ENCODE assay signal across 8 cellular contexts in genomic region chr2:54457326-54458023, GRCh38. TPM values are rescaled to one million over a fixed set of nuclear protein-coding genes. Genes with fewer than 3 reads are reported as not detected.
DNase-seq lines count a peak whose midpoint lies in the region; ATAC-seq and TF ChIP-seq lines count a peak whose summit lies in the region.

No MANE protein-coding gene starts in this region.

- no peaks in the 10 kb centered on the region for H3K9me3 Mint-ChIP-seq in activated naive CD8-positive, alpha-beta T cell (ENCODE audit: low read depth)

- peaks cover 13% of the 10 kb centered on the region for H3K4me1 Mint-ChIP-seq in activated naive CD8-positive, alpha-beta T cell (ENCODE audit: low read depth)

- H3K9me3 ChIP-seq in left ventricle myocardium inferior (replicated peaks) (no peaks in the 10 kb centered on the region), psoas muscle (no peaks in the 10 kb centered on the region)

- peak overlapping the region; percentile 90 for H3K4me3 Mint-ChIP-seq in activated naive CD8-positive, alpha-beta T cell

- H3K36me3 ChIP-seq in left ventricle myocardium inferior (no peaks in the 10 kb centered on the region), psoas muscle (ENCODE audit: insufficient read depth in 1 of 2, low read depth in 1 of 2) (no peaks in the 10 kb centered on the region)

- H3K27ac ChIP-seq in left ventricle myocardium inferior (replicated peaks) (peak overlapping the region; percentile 99), psoas muscle (peak overlapping the region; percentile 87)

- intact Hi-C loops in left ventricle myocardium inferior (cut with micrococcal nuclease), result no loop called here
- intact Hi-C loops in psoas muscle (cut with DNase I), result loop anchor here in 1 of 2 donors (2.0 to 5.0 kb wide), 4 partner anchors 70 to 335 kb away; a partner anchor contains a TSS

- no peaks in the 10 kb centered on the region for H3K36me3 Mint-ChIP-seq in activated naive CD8-positive, alpha-beta T cell

- ATAC-seq in psoas muscle (peak; percentile 19 to 39 (median 22)), GM18517 (IDR thresholded peaks at IDR 0.05; ENCODE audit: unreplicated experiment) (no peak), HG03135 (IDR thresholded peaks at IDR 0.05; ENCODE audit: unreplicated experiment) (no peak)

- H3K27ac Mint-ChIP-seq in activated naive CD8-positive, alpha-beta T cell, result no peak overlapping the region

- H3K27me3 Mint-ChIP-seq in activated naive CD8-positive, alpha-beta T cell, result peaks cover 39% of the 10 kb centered on the region

- peaks cover 76% of the 10 kb centered on the region for H3K4me1 ChIP-seq in left ventricle myocardium inferior
- peaks cover 36% of the 10 kb centered on the region for H3K4me1 ChIP-seq in psoas muscle

- 1 to 4% (median 2%) methylated on average over 29 to 34 of the region's 34 CpGs for WGBS in psoas muscle, 3 donors

- DNase-seq in NCI-H82 (lab: John Stamatoyannopoulos, UW) (peak; percentile 63), NCI-H82 treated with DMSO at 0.1 percent for 48 hours (lab: John Stamatoyannopoulos, UW; ENCODE audit: unreplicated experiment) (no peak), NCI-H2171 (lab: John Stamatoyannopoulos, UW) (peak; percentile 59), left ventricle myocardium inferior (peak; percentile 48), psoas muscle (peak; percentile 43 to 68)

- H3K4me3 ChIP-seq in left ventricle myocardium inferior (peak overlapping the region; percentile 87), psoas muscle (peak overlapping the region; percentile 85)

- no peak for TF ChIP-seq CTCF in left ventricle myocardium inferior (IDR thresholded peaks at IDR 0.05; ENCODE audit: borderline replicate concordance)
- no peak for TF ChIP-seq CTCF in psoas muscle (IDR thresholded peaks at IDR 0.05)

- H3K27me3 ChIP-seq in left ventricle myocardium inferior (ENCODE audit: low read depth) (no peaks in the 10 kb centered on the region), psoas muscle (ENCODE audit: insufficient read depth in 3 of 3, low read length in 2 of 3) (no peaks in the 10 kb centered on the region)

RNA-seq across cellular contexts. Expression of gene SPTBN1, which starts 1.3 kb away (rescaled TPM):
- total RNA-seq in left ventricle myocardium inferior (484 TPM), psoas muscle (100 to 1,000 TPM in 1 of 4 donors, 10 to 100 TPM in 3; 87.8 to 180 (median 96.2) TPM)
- polyA plus RNA-seq in psoas muscle, result 10 to 100 TPM; 22.9 to 56.1 (median 32.9) TPM

Comparison
In these comparisons a context has a peak if more than half of its experiments do, and no peak if none do; other contexts are left out.
1. ATAC-seq: peak in psoas muscle (4 of 4); none in GM18517 (single experiment) and HG03135 (single experiment).